8 cellular contexts compared by ENCODE assay signal in genomic region chr10:99930731-99931550, GRCh38.
A peak's percentile ranks its signal among the peaks of the same experiment; 100 is the strongest.
DNase-seq lines count a peak whose midpoint lies in the region; ATAC-seq and FAIRE-seq lines count a peak whose summit lies in the region.

No MANE protein-coding gene starts in this region.

- H3K4me3 ChIP-seq in skin epidermis = peak overlapping the region in 2 of 7 experiments; percentile 7 to 27

- no peak for ATAC-seq in HG03521 (IDR thresholded peaks at IDR 0.05; ENCODE audit: unreplicated experiment)
- ATAC-seq in GM21576 (IDR thresholded peaks at IDR 0.05; ENCODE audit: unreplicated experiment) = no peak

- peak overlapping the region in 14 of 21 experiments; percentile 16 to 75 (median 59) for H3K27ac ChIP-seq in skin epidermis

- FAIRE-seq in RCC 7860 (lab: Jason Lieb, UNC) = no peak

- peak; percentile 73 for DNase-seq in HT1080 (ENCODE audit: low read depth)
- DNase-seq in RCC 7860 (ENCODE audit: low spot score) = peak; percentile 32
- peak; percentile 59 for DNase-seq in iris pigment epithelial cell (ENCODE audit: low read depth)
- no peak for DNase-seq in globus pallidus (ENCODE audit: low spot score)
- no peak for DNase-seq in NCI-H187 (lab: John Stamatoyannopoulos, UW)

Comparison
In these comparisons a context has a peak if more than half of its experiments do, and no peak if none do; other contexts are left out.
1. DNase-seq: peak in HT1080 (single experiment), RCC 7860 (single experiment) and iris pigment epithelial cell (single experiment); none in globus pallidus (single experiment) and NCI-H187 (0 of 2).